11 cellular contexts compared by ENCODE assay signal in the genomic region with DNA sequence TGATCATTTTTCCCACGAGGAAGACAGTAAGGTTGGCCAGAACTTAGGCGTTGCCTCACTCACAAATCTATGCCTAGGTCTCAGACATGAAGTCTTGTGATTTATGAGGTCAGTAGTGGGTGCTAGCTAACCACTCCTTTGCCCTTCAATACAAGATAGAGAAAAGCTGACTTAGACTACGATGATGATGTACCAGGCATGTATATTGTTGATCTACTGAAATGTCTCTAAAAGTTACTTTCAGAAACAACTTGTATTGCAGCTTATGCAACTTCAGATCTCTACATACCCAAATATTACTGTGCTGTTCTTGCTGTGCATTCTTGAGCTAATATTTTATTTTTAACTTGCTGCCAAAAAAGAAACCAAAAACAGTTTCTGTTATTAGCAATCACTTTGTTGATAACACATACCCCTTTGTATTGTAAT. TPM values are rescaled to one million over a fixed set of nuclear protein-coding genes. Genes with fewer than 3 reads are reported as not detected.
DNase-seq lines count a peak whose midpoint lies in the region; ATAC-seq and TF ChIP-seq lines count a peak whose summit lies in the region.
"Had no signal": no experiment of that assay in that cellular context is flagged by ENCODE, and none has a peak within 500 bp of the region (broad histone marks: within the 10 kb centered on the region; RNA-seq: fewer than 3 reads in every experiment).

No MANE protein-coding gene starts in this region.

- no peaks in the 10 kb centered on the region for H3K9me3 Mint-ChIP-seq in WTC11
- no peaks in the 10 kb centered on the region for H3K9me3 Mint-ChIP-seq in naive B cell

- TF ChIP-seq CTCF in WTC11 (IDR thresholded peaks at IDR 0.05), result no peak

- H3K27me3 Mint-ChIP-seq in WTC11 (ENCODE audit: low read depth) (no peaks in the 10 kb centered on the region), naive B cell (no peaks in the 10 kb centered on the region)

- H3K4me1 Mint-ChIP-seq in WTC11 (peaks cover 17% of the 10 kb centered on the region), naive B cell (peaks cover 31 to 70% (median 47%) of the 10 kb centered on the region in 3 donors)

- POLR2A ChIA-PET in WTC11 (lab: Charles Lee), result no interaction called here

- CTCF ChIA-PET in WTC11 (lab: Charles Lee), result interaction anchor here (0.9 kb wide), 1 partner anchor 847 kb away, joined by 4 read pairs; a partner anchor contains a TSS

- H3K27ac Mint-ChIP-seq in WTC11, result peak overlapping the region; percentile 6; the same call in 1 of the 2 replicates
- peak overlapping the region; percentile 0 to 94 (median 70) for H3K27ac Mint-ChIP-seq in naive B cell

- H3K36me3 Mint-ChIP-seq in WTC11 (no peaks in the 10 kb centered on the region), naive B cell (peaks cover 9 to 17% of the 10 kb centered on the region in 2 donors)

- DNase-seq in WTC11 (ENCODE audit: low spot score), result no peak
- no peak for DNase-seq in naive B cell
- no peak for DNase-seq in NCI-H1092 treated with DMSO at 0.1 percent for 48 hours (lab: John Stamatoyannopoulos, UW)
- no peak for DNase-seq in DMS79 treated with DMSO at 0.1 percent for 48 hours (lab: John Stamatoyannopoulos, UW)
- DNase-seq in hepatic stellate cell (ENCODE audit: low spot score), result no peak
- no peak for DNase-seq in T-helper 9 cell
- DNase-seq: EL, KBM-7, T-helper 2 cell had no signal

- ATAC-seq in GM18511 (IDR thresholded peaks at IDR 0.05; ENCODE audit: unreplicated experiment) (peak; percentile 82), HG02571 (IDR thresholded peaks at IDR 0.05; ENCODE audit: unreplicated experiment) (peak; percentile 63), WTC11 (no peak), naive B cell (ENCODE audit: low read depth in 2 of 2) (no peak)

- H3K4me3 Mint-ChIP-seq in WTC11 (no peak overlapping the region), naive B cell (no peak overlapping the region)

TF ChIP-seq in WTC11, 78 proteins besides CTCF, POLR2A, EP300 and RAD21:
- TF ChIP-seq CBFB (CRISPR knock-in tag; IDR thresholded peaks at IDR 0.05; ENCODE audit: low read depth) (no peak), SMAD4 (CRISPR knock-in tag; IDR thresholded peaks at IDR 0.05) (no peak), FOXK1 (CRISPR knock-in tag; IDR thresholded peaks at IDR 0.05) (no peak), CREM (CRISPR knock-in tag; IDR thresholded peaks at IDR 0.05) (no peak), JAZF1 (CRISPR knock-in tag; IDR thresholded peaks at IDR 0.05) (no peak), NFATC4 (CRISPR knock-in tag; IDR thresholded peaks at IDR 0.05) (no peak)
- TF ChIP-seq, protein P1, sequence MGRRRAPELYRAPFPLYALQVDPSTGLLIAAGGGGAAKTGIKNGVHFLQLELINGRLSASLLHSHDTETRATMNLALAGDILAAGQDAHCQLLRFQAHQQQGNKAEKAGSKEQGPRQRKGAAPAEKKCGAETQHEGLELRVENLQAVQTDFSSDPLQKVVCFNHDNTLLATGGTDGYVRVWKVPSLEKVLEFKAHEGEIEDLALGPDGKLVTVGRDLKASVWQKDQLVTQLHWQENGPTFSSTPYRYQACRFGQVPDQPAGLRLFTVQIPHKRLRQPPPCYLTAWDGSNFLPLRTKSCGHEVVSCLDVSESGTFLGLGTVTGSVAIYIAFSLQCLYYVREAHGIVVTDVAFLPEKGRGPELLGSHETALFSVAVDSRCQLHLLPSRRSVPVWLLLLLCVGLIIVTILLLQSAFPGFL (CRISPR knock-in tag; IDR thresholded peaks at IDR 0.05; ENCODE audit: borderline replicate concordance), result no peak
- TF ChIP-seq, protein P2, sequence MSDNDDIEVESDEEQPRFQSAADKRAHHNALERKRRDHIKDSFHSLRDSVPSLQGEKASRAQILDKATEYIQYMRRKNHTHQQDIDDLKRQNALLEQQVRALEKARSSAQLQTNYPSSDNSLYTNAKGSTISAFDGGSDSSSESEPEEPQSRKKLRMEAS (CRISPR knock-in tag; IDR thresholded peaks at IDR 0.05), result no peak
- TF ChIP-seq, protein P3, sequence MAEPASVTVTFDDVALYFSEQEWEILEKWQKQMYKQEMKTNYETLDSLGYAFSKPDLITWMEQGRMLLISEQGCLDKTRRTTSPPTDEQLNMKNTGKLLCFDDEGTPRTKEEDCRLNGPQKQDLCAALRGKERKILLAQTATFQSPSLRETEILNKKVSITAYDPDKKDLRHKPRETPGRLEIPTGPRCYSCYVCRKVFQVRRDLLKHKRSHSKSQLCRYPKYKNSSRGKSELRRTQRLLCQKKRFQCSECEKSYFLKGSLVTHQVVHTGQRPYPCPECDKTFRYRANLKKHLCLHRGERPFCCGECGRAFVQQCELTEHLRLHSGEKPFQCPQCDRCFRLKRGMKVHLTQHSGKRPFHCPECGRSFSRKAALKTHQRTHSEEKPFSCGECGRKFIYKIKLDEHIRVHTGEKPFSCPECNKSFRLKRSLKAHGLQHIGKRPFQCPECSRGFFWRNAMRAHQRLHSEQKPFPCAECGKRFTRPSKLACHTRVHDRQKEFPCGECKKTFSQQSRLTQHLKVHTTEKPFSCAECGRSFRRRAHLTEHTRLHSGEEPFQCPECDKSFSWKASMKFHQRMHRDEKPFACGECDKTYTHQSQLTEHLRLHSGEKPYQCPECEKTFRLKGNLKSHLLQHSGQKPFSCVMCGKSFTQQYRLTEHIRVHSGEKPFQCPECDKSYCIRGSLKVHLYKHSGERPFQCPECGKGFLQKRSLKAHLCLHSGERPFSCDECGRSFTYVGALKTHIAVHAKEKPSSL (CRISPR knock-in tag; conservative IDR thresholded peaks at IDR 0.05), result no peak
- TF ChIP-seq, protein P4, sequence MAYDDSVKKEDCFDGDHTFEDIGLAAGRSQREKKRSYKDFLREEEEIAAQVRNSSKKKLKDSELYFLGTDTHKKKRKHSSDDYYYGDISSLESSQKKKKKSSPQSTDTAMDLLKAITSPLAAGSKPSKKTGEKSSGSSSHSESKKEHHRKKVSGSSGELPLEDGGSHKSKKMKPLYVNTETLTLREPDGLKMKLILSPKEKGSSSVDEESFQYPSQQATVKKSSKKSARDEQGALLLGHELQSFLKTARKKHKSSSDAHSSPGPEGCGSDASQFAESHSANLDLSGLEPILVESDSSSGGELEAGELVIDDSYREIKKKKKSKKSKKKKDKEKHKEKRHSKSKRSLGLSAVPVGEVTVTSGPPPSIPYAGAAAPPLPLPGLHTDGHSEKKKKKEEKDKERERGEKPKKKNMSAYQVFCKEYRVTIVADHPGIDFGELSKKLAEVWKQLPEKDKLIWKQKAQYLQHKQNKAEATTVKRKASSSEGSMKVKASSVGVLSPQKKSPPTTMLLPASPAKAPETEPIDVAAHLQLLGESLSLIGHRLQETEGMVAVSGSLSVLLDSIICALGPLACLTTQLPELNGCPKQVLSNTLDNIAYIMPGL (CRISPR knock-in tag; IDR thresholded peaks at IDR 0.05), result no peak
TF ChIP-seq in WTC11: peak in this region for 0.

RNA-seq across cellular contexts. Expression of a gene that starts 30.6 kb away (rescaled TPM):
- total RNA-seq in WTC11 (2021), result 20.4 to 21.2 TPM (median 20.8 TPM) in 3 replicates
- 100 to 1,000 TPM in 5 of 6 donors, 10 to 100 TPM in 1; 99.3 to 132 (median 105) TPM for polyA plus RNA-seq in naive B cell (ENCODE audit: low read depth in 6 of 6)

Comparison
In these comparisons a context has a peak if more than half of its experiments do, and no peak if none do; other contexts are left out.
1. ATAC-seq: peak in GM18511 (single experiment) and HG02571 (single experiment); none in WTC11 (single experiment) and naive B cell (0 of 2).